In the genomic region with DNA sequence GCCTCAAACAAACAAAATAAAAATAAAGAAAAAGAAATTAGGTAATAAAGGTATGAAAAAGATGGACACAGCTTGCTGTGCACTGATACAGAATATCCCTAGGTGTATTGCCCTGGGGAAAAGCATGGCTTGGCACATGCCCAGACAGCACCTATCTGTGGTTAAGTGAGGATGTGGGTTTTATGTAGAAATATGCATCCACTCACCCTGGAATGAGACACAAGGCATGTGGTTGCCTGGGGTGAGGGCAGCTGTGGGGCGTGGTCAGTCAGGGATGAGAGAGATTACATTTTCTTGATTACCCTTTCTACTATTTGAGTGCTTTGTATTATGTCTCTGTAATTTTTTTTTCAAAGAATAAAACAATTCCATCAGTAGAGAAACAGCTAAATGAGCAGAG, we compare ENCODE assay signal across 8 cellular contexts. TPM values are rescaled to one million over a fixed set of nuclear protein-coding genes. Genes with fewer than 3 reads are reported as not detected.
DNase-seq lines count a peak whose midpoint lies in the region; ATAC-seq, FAIRE-seq and TF ChIP-seq lines count a peak whose summit lies in the region.

No MANE protein-coding gene starts in this region.

- H3K4me3 ChIP-seq in RWPE2 (ENCODE audit: severe bottlenecking) (no peak overlapping the region), astrocyte (ENCODE audit: insufficient read depth, low read depth, low read length) (no peak overlapping the region), OCI-LY7 (ENCODE audit: low read depth, low read length, poor library complexity, severe bottlenecking) (no peak overlapping the region), BE2C (ENCODE audit: low read depth, low read length) (no peak overlapping the region)

- H3K4me3 Mint-ChIP-seq in astrocyte (ENCODE audit: unreplicated experiment) (peak overlapping the region; percentile 60), nephron progenitor cell (no peak overlapping the region)

- H2AFZ ChIP-seq in astrocyte (ENCODE audit: low read depth, low read length) (no peak overlapping the region), OCI-LY7 (ENCODE audit: low read length) (no peak overlapping the region)

- BruUV-seq in OCI-LY7 (replicated peaks; lab: Mats Ljungman, UMichigan): no TSS peak

- H3K27me3 Mint-ChIP-seq in astrocyte (ENCODE audit: low read depth, unreplicated experiment): peaks cover 22% of the 10 kb centered on the region
- peaks cover 53% of the 10 kb centered on the region for H3K27me3 Mint-ChIP-seq in nephron progenitor cell (ENCODE audit: low read depth, poor library complexity)

- intact Hi-C loops in OCI-LY7 (cut with micrococcal nuclease; ENCODE audit: unreplicated experiment): no loop called here

- TF ChIP-seq CTCF in RWPE2 (IDR thresholded peaks at IDR 0.05; ENCODE audit: poor library complexity, severe bottlenecking): no peak
- TF ChIP-seq CTCF in astrocyte (IDR thresholded peaks at IDR 0.05; ENCODE audit: insufficient read depth, low read depth, low read length): no peak
- TF ChIP-seq CTCF in nephron progenitor cell (IDR thresholded peaks at IDR 0.05): no peak
- no peak for TF ChIP-seq CTCF in OCI-LY7 (conservative IDR thresholded peaks at IDR 0.05; ENCODE audit: low read length)
- TF ChIP-seq CTCF in BE2C (IDR thresholded peaks at IDR 0.05; ENCODE audit: low read depth, low read length): no peak

- no peaks in the 10 kb centered on the region for H4K20me1 ChIP-seq in astrocyte (ENCODE audit: insufficient read depth, low read length)
- H4K20me1 ChIP-seq in OCI-LY7 (ENCODE audit: insufficient read depth, low read length): no peaks in the 10 kb centered on the region

- H3K27ac ChIP-seq in RWPE2 (ENCODE audit: poor library complexity, severe bottlenecking) (peak overlapping the region; percentile 97), astrocyte (ENCODE audit: low read depth, low read length) (no peak overlapping the region), OCI-LY7 (ENCODE audit: low read depth, low read length, poor library complexity, severe bottlenecking) (no peak overlapping the region)

- POLR2A ChIA-PET in OCI-LY7 (lab: Charles Lee): interaction anchor here (0.5 kb wide), 1 partner anchor 959 kb away, joined by 3 read pairs; no protein-coding TSS in a partner anchor

- no peaks in the 10 kb centered on the region for H3K36me3 ChIP-seq in RWPE2 (ENCODE audit: low read depth)
- no peaks in the 10 kb centered on the region for H3K36me3 ChIP-seq in astrocyte (ENCODE audit: insufficient read depth, low read length)
- H3K36me3 ChIP-seq in OCI-LY7 (ENCODE audit: insufficient read depth, low read length): no peaks in the 10 kb centered on the region
- no peaks in the 10 kb centered on the region for H3K36me3 ChIP-seq in BE2C

- H3K27ac Mint-ChIP-seq in astrocyte (ENCODE audit: unreplicated experiment) (peak overlapping the region; percentile 87), nephron progenitor cell (peak overlapping the region; percentile 4)

- H3K36me3 Mint-ChIP-seq in astrocyte (ENCODE audit: low read depth, unreplicated experiment): no peaks in the 10 kb centered on the region
- H3K36me3 Mint-ChIP-seq in nephron progenitor cell (ENCODE audit: low read depth): no peaks in the 10 kb centered on the region

- H3K4me1 ChIP-seq in RWPE2 (ENCODE audit: insufficient read depth, poor library complexity, severe bottlenecking) (peaks cover 41% of the 10 kb centered on the region), astrocyte (ENCODE audit: insufficient read depth, low read length) (peaks cover 6% of the 10 kb centered on the region), OCI-LY7 (ENCODE audit: insufficient read depth, low read length, poor library complexity, severe bottlenecking) (no peaks in the 10 kb centered on the region), BE2C (peaks cover 3% of the 10 kb centered on the region)

- DNase-seq in HCEC 1CT: peak; percentile 81
- peak; percentile 96 for DNase-seq in RWPE2 (ENCODE audit: low spot score)
- DNase-seq in astrocyte (ENCODE audit: low read depth): peak; percentile 83
- no peak for DNase-seq in nephron progenitor cell
- DNase-seq in OCI-LY7 (ENCODE audit: low spot score): no peak
- no peak for DNase-seq in pons (ENCODE audit: low spot score)
- no peak for DNase-seq in BE2C
- DNase-seq in midbrain (lab: John Stamatoyannopoulos, UW): no peak

- H3K9me3 Mint-ChIP-seq in astrocyte (ENCODE audit: unreplicated experiment) (no peaks in the 10 kb centered on the region), nephron progenitor cell (no peaks in the 10 kb centered on the region)

- H3K4me1 Mint-ChIP-seq in astrocyte (ENCODE audit: low read depth, unreplicated experiment): peaks cover 22% of the 10 kb centered on the region
- H3K4me1 Mint-ChIP-seq in nephron progenitor cell: no peaks in the 10 kb centered on the region

- peak; percentile 90 for ATAC-seq in RWPE2 (ENCODE audit: low read depth)

- H3K79me2 ChIP-seq in astrocyte (ENCODE audit: insufficient read depth, low read length) (no peaks in the 10 kb centered on the region), OCI-LY7 (ENCODE audit: insufficient read depth, low read depth, low read length) (no peaks in the 10 kb centered on the region)

- H3K4me2 ChIP-seq in astrocyte (ENCODE audit: low read length) (peak overlapping the region; percentile 46), OCI-LY7 (ENCODE audit: low read length) (no peak overlapping the region)

- H3K9ac ChIP-seq in astrocyte (ENCODE audit: low read length): no peak overlapping the region

- no peaks in the 10 kb centered on the region for H3K9me2 ChIP-seq in OCI-LY7 (ENCODE audit: insufficient read depth, low read length)

- H3K27me3 ChIP-seq in RWPE2 (ENCODE audit: insufficient read depth, poor library complexity, severe bottlenecking) (no peaks in the 10 kb centered on the region), astrocyte (ENCODE audit: insufficient read depth, low read length) (peaks cover 21% of the 10 kb centered on the region), BE2C (no peaks in the 10 kb centered on the region)

- no peak for FAIRE-seq in astrocyte (lab: Jason Lieb, UNC)

- H3K9me3 ChIP-seq in RWPE2 (ENCODE audit: severe bottlenecking) (no peaks in the 10 kb centered on the region), astrocyte (ENCODE audit: insufficient read depth, low read depth, low read length) (no peaks in the 10 kb centered on the region), OCI-LY7 (ENCODE audit: low read length) (no peaks in the 10 kb centered on the region), BE2C (no peaks in the 10 kb centered on the region)

- CTCF ChIA-PET in OCI-LY7 (lab: Charles Lee; ENCODE audit: unreplicated experiment): no interaction called here

RNA-seq across cellular contexts. Expression of a gene that starts 6.9 kb away (rescaled TPM):
- total RNA-seq in astrocyte: 0.14 and 0.93 TPM in 2 replicates
- 0.08 and 0.22 TPM in 2 replicates for total RNA-seq in OCI-LY7 (2014; rRNA removed; shearing (Covaris generic))
- not detected in 2 replicates for total RNA-seq in OCI-LY7 (2022)
- polyA plus RNA-seq in BE2C (2012; ENCODE audit: insufficient read depth, insufficient read length, low read depth): 11.6 TPM

RNA-seq across cellular contexts. Expression of a gene that starts 32.5 kb away (rescaled TPM):
- 70.9 and 71.1 TPM in 2 replicates for total RNA-seq in astrocyte
- total RNA-seq in OCI-LY7 (2014; rRNA removed; shearing (Covaris generic)): 25.4 and 26.6 TPM in 2 replicates
- 31.2 and 35.7 TPM in 2 replicates for total RNA-seq in OCI-LY7 (2022)
- polyA plus RNA-seq in BE2C (2012; ENCODE audit: insufficient read depth, insufficient read length, low read depth): 44.5 TPM

Comparison
In these comparisons a context has a peak if more than half of its experiments do, and no peak if none do; other contexts are left out.
1. DNase-seq: peak in HCEC 1CT (single experiment), RWPE2 (single experiment) and astrocyte (single experiment); none in nephron progenitor cell (single experiment), OCI-LY7 (single experiment), pons (single experiment), BE2C (single experiment) and midbrain (single experiment).